Comparison of ENCODE assay signal across 15 cellular contexts in the genomic region with DNA sequence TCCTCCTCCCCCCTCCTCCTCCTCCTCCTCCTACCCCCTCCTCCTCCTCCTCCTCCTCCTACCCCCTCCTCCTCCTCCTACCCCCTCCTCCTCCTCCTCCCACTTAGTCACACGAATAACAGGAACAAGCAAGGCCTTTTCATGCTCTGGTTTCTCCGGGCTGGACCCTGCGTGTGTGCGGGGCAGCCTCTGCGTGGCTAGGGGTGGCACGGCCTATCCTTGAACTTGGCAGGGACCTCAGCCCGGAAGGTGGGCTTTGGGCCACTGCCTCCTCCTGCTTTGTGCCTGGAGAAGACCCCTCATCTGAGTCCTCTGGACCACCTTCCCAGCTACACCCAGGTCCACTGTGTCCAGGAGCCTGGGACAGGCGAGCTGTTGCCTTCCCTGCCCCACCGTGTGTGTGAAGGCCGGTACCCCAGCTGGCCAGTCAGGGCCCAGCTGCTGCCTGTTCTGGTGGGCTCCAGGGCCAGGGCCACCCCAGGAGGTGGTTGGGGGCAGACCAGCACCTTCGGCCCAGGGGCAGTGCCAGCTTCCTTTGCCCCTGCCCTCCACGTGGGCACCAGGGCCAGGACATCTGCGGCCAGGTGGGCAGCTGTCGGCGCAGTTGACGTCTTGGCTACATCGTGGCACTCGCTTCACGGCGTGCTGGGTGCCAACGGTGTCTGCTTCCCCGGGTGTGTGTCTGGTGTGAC. TPM values are rescaled to one million over a fixed set of nuclear protein-coding genes. Genes with fewer than 3 reads are reported as not detected.
DNase-seq lines count a peak whose midpoint lies in the region; ATAC-seq, FAIRE-seq and TF ChIP-seq lines count a peak whose summit lies in the region.
"Had no signal": no experiment of that assay in that cellular context is flagged by ENCODE, and none has a peak within 500 bp of the region (broad histone marks: within the 10 kb centered on the region; RNA-seq: fewer than 3 reads in every experiment).

No MANE protein-coding gene starts in this region.

- no peak overlapping the region for H3K23ac ChIP-seq in mesendoderm (ENCODE audit: low read length)

- H3K9me3 Mint-ChIP-seq in brain, result no peaks in the 10 kb centered on the region
- H3K9me3 Mint-ChIP-seq in mesothelial cell of epicardium, result no peaks in the 10 kb centered on the region
- H3K9me3 Mint-ChIP-seq: activated CD4-positive, alpha-beta memory T cell treated with anti-CD3 and anti-CD28 coated beads, Interleukin-2, amount 10 ng/mL, durations not matched to agents 7 days and 5 days; neural crest cell had no signal

- WGBS in mesendoderm (ENCODE audit: extremely low coverage, insufficient coverage, low lambda C conversion rate), result no CpG with 5 or more reads among the region's 22 CpGs

- H3K36me3 Mint-ChIP-seq in brain (peaks cover 30% of the 10 kb centered on the region), mesothelial cell of epicardium (peaks cover 22% of the 10 kb centered on the region)

- ATAC-seq in HCT116 (no peak), thoracic aorta (ENCODE audit: insufficient number of reproducible peaks, low FRiP score, low read depth) (no peak), GM21737 (IDR thresholded peaks at IDR 0.05; ENCODE audit: unreplicated experiment) (no peak)

- H3K27ac Mint-ChIP-seq in brain (peak overlapping the region in 3 of 5 experiments; percentile 74 to 87 (median 87)), mesothelial cell of epicardium (peak overlapping the region; percentile 43)
- H3K27ac Mint-ChIP-seq: activated CD4-positive, alpha-beta memory T cell treated with anti-CD3 and anti-CD28 coated beads, Interleukin-2, amount 10 ng/mL, durations not matched to agents 7 days and 5 days had no signal

- no peak overlapping the region for H3K18ac ChIP-seq in mesendoderm (ENCODE audit: low read length)

- H3K4ac ChIP-seq in mesendoderm (ENCODE audit: low read depth, low read length), result no peak overlapping the region

- no peak for TF ChIP-seq RAD21 in HCT116 (IDR thresholded peaks at IDR 0.05; ENCODE audit: low read depth)

- H3K9me2 ChIP-seq in HCT116 (ENCODE audit: insufficient read depth), result no peaks in the 10 kb centered on the region

- H2AK5ac ChIP-seq in mesendoderm (ENCODE audit: low read length), result no peak overlapping the region

- DNase-seq in HCT116 (ENCODE audit: low read depth, low spot score) (no peak), mesothelial cell of epicardium (ENCODE audit: low spot score in 2 of 2, unreplicated experiment in 2 of 2) (no peak), thoracic aorta (ENCODE audit: low spot score) (no peak), mesendoderm (no peak), GM19239 (ENCODE audit: insufficient read length, low spot score) (no peak)
- no peak for DNase-seq in activated T-cell treated with anti-CD3 and anti-CD28 coated beads, Interleukin-2, amount 50 U/mL, for 48 hours
- DNase-seq: activated CD4-positive, alpha-beta memory T cell treated with anti-CD3 and anti-CD28 coated beads, Interleukin-2, amount 10 ng/mL, durations not matched to agents 7 days and 5 days; DND-41; T-helper 9 cell had no signal

- H3K4me3 Mint-ChIP-seq in brain (peak overlapping the region in 1 of 5 experiments; percentile 39), mesothelial cell of epicardium (no peak overlapping the region)
- H3K4me3 Mint-ChIP-seq: activated CD4-positive, alpha-beta memory T cell treated with anti-CD3 and anti-CD28 coated beads, Interleukin-2, amount 10 ng/mL, durations not matched to agents 7 days and 5 days had no signal

- no peak overlapping the region for H4K5ac ChIP-seq in mesendoderm (ENCODE audit: low read length)

- peaks cover 4% of the 10 kb centered on the region; the same call in 1 of the 2 replicates for H3K79me2 ChIP-seq in HCT116 (ENCODE audit: insufficient read depth, low read length)
- H3K79me2 ChIP-seq in mesendoderm (ENCODE audit: control insufficient read depth, insufficient read depth, low read length), result no peaks in the 10 kb centered on the region

- peak overlapping the region; percentile 39 for H3K4me2 ChIP-seq in HCT116 (ENCODE audit: low read length)
- H3K4me2 ChIP-seq in mesendoderm (ENCODE audit: low read length), result no peak overlapping the region

- no peak overlapping the region for H2AFZ ChIP-seq in HCT116 (ENCODE audit: low read depth, low read length, poor library complexity, severe bottlenecking)

- H3K4me3 ChIP-seq in HCT116 (replicated peaks in 1 of 2; ENCODE audit: low read depth in 1 of 2, low read length in 2 of 2) (no peak overlapping the region), thoracic aorta (no peak overlapping the region), mesendoderm (ENCODE audit: low read length) (no peak overlapping the region)
- H3K4me3 ChIP-seq: BLaER1, cardiac muscle cell, spleen had no signal

- POLR2A ChIA-PET in HCT116 (lab: Charles Lee), result no interaction called here

- H3K9ac ChIP-seq in HCT116 (ENCODE audit: low read length) (no peak overlapping the region), mesendoderm (ENCODE audit: low read length) (no peak overlapping the region)
- H3K9ac ChIP-seq: BLaER1 had no signal

- RAD21 ChIA-PET in HCT116 (lab: Charles Lee; ENCODE audit: low non-redundant PET in 1 of 2, low total read pairs in 2 of 2, uncharacterized antibody in 2 of 2, unreplicated experiment in 2 of 2), result no interaction called here

- H4K8ac ChIP-seq in mesendoderm (ENCODE audit: low read depth, low read length), result no peak overlapping the region

- H3K9me3 ChIP-seq in HCT116 (ENCODE audit: control insufficient read depth in 1 of 2, insufficient read depth in 1 of 2, low read depth in 1 of 2, low read length in 2 of 2) (no peaks in the 10 kb centered on the region), thoracic aorta (no peaks in the 10 kb centered on the region)
- H3K9me3 ChIP-seq: BLaER1, spleen had no signal

- no peak for TF ChIP-seq POLR2A in HCT116 (IDR thresholded peaks at IDR 0.05; ENCODE audit: borderline replicate concordance, extremely low read depth, insufficient read depth, insufficient read length)

- intact Hi-C loops in HCT116 (cut with micrococcal nuclease), result no loop called here

- H3K56ac ChIP-seq in mesendoderm (ENCODE audit: low read length), result no peak overlapping the region

- no TSS peak for BruUV-seq in HCT116 (replicated peaks; lab: Mats Ljungman, UMichigan)

- H3K4me1 ChIP-seq in HCT116 (ENCODE audit: control insufficient read depth in 1 of 2, insufficient read depth in 2 of 2, low read length in 2 of 2) (peaks cover 4 to 30% of the 10 kb centered on the region in 2 experiments; a peak in 3 of 4 replicates), thoracic aorta (ENCODE audit: control insufficient read depth in 1 of 2, low read depth in 2 of 2) (peaks cover 8 to 34% of the 10 kb centered on the region in 2 donors), mesendoderm (ENCODE audit: control insufficient read depth, low read depth, low read length) (no peaks in the 10 kb centered on the region)

- no peaks in the 10 kb centered on the region for H3K27me3 ChIP-seq in HCT116 (ENCODE audit: insufficient read depth, low read length)
- H3K27me3 ChIP-seq in thoracic aorta (replicated peaks; ENCODE audit: insufficient read depth), result no peaks in the 10 kb centered on the region
- no peaks in the 10 kb centered on the region for H3K27me3 ChIP-seq in mesendoderm (ENCODE audit: insufficient read depth, low read length, poor library complexity)
- H3K27me3 ChIP-seq: BLaER1, cardiac muscle cell, spleen had no signal

- H3K79me1 ChIP-seq in mesendoderm (ENCODE audit: low read length), result no peaks in the 10 kb centered on the region

- no peak overlapping the region for H2BK120ac ChIP-seq in mesendoderm (ENCODE audit: low read depth, low read length)

- no peak overlapping the region for H2BK15ac ChIP-seq in mesendoderm (replicated peaks; ENCODE audit: low read depth)

- H3K27ac ChIP-seq in HCT116 (ENCODE audit: low read depth, low read length) (peak overlapping the region; percentile 59; the same call in 1 of the 2 replicates), thoracic aorta (peak overlapping the region; percentile 61 to 67), mesendoderm (ENCODE audit: low read depth, low read length) (no peak overlapping the region)

- H4K20me1 ChIP-seq in HCT116 (ENCODE audit: insufficient read depth), result peaks cover 8% of the 10 kb centered on the region; the same call in 1 of the 2 replicates

- TF ChIP-seq CTCF in HCT116 (IDR thresholded peaks at IDR 0.05 in 2 of 3, conservative IDR thresholded peaks at IDR 0.05 in 1 of 3; ENCODE audit: borderline replicate concordance in 1 of 3, insufficient read depth in 1 of 3, low read depth in 2 of 3, low read length in 2 of 3) (no peak), brain (conservative IDR thresholded peaks at IDR 0.05) (no peak), mesothelial cell of epicardium (IDR thresholded peaks at IDR 0.05; ENCODE audit: unreplicated experiment) (no peak), thoracic aorta (IDR thresholded peaks at IDR 0.05) (no peak)

- H3K27me3 Mint-ChIP-seq in brain (no peaks in the 10 kb centered on the region), mesothelial cell of epicardium (ENCODE audit: low read depth) (no peaks in the 10 kb centered on the region)
- H3K27me3 Mint-ChIP-seq: activated CD4-positive, alpha-beta memory T cell treated with anti-CD3 and anti-CD28 coated beads, Interleukin-2, amount 10 ng/mL, durations not matched to agents 7 days and 5 days had no signal

- peaks cover 24 to 34% of the 10 kb centered on the region in 2 experiments for H3K36me3 ChIP-seq in HCT116 (ENCODE audit: control insufficient read depth in 1 of 2, insufficient read depth in 2 of 2, low read length in 2 of 2)
- H3K36me3 ChIP-seq in thoracic aorta, result peaks cover 19% of the 10 kb centered on the region
- H3K36me3 ChIP-seq in mesendoderm (ENCODE audit: control insufficient read depth, insufficient read depth, low read length), result peaks cover 4% of the 10 kb centered on the region

- no peak overlapping the region for H2BK5ac ChIP-seq in mesendoderm (ENCODE audit: low read length)

- CTCF ChIA-PET in HCT116 (lab: Charles Lee), result no interaction called here

- no peak for FAIRE-seq in GM19239 (lab: Jason Lieb, UNC)

- H3K4me1 Mint-ChIP-seq in brain (peaks cover 38% of the 10 kb centered on the region), mesothelial cell of epicardium (peaks cover 20% of the 10 kb centered on the region)
- H3K4me1 Mint-ChIP-seq: activated CD4-positive, alpha-beta memory T cell treated with anti-CD3 and anti-CD28 coated beads, Interleukin-2, amount 10 ng/mL, durations not matched to agents 7 days and 5 days had no signal

TF ChIP-seq in HCT116, 20 proteins besides CTCF, POLR2A, EP300 and RAD21 (continues in another document):
- TF ChIP-seq ZFX (IDR thresholded peaks at IDR 0.05), result no peak

RNA-seq across cellular contexts. Expression of gene GINS2, which starts 35.4 kb away (rescaled TPM):
- total RNA-seq in HCT116 (2021; ENCODE audit: unreplicated experiment), result 53.3 TPM
- 10.8 and 19.4 TPM in 2 replicates for polyA plus RNA-seq in HCT116 (2012)
- polyA plus RNA-seq in brain (ENCODE audit: insufficient read depth, low read depth, low replicate concordance), result 38.2 TPM
- total RNA-seq in mesothelial cell of epicardium, result 13.4 to 15.3 TPM (median 14.8 TPM) in 3 replicates
- total RNA-seq in thoracic aorta, result 1 to 10 TPM in 1 of 2 donors, under 1 TPM in 1; 0.28 to 2.0 TPM
- polyA plus RNA-seq in mesendoderm (2013, experiment 1 of 2), result 37.8 TPM
- polyA plus RNA-seq in mesendoderm (2013, experiment 2 of 2), result 38.6 TPM

RNA-seq across cellular contexts. Expression of gene GSE1, which starts 40.2 kb away (rescaled TPM):
- 90.2 TPM for total RNA-seq in HCT116 (2021; ENCODE audit: unreplicated experiment)
- 37.9 and 44.0 TPM in 2 replicates for polyA plus RNA-seq in HCT116 (2012)
- polyA plus RNA-seq in brain (ENCODE audit: insufficient read depth, low read depth, low replicate concordance), result 127 TPM
- 193 to 218 TPM (median 208 TPM) in 3 replicates for total RNA-seq in mesothelial cell of epicardium
- 10 to 100 TPM; 72.6 to 96.2 TPM for total RNA-seq in thoracic aorta
- polyA plus RNA-seq in mesendoderm (2013, experiment 1 of 2), result 16.7 TPM
- 17.3 TPM for polyA plus RNA-seq in mesendoderm (2013, experiment 2 of 2)
